ENCODE assay signal across 19 cellular contexts in genomic region chr14:81388236-81388801, GRCh38. TPM values are rescaled to one million over a fixed set of nuclear protein-coding genes. Genes with fewer than 3 reads are reported as not detected.
DNase-seq lines count a peak whose midpoint lies in the region; ATAC-seq and TF ChIP-seq lines count a peak whose summit lies in the region.
"Had no signal": no experiment of that assay in that cellular context is flagged by ENCODE, and none has a peak within 500 bp of the region (broad histone marks: within the 10 kb centered on the region; RNA-seq: fewer than 3 reads in every experiment).

No MANE protein-coding gene starts in this region.

- H3K27ac Mint-ChIP-seq in neural crest cell (ENCODE audit: unreplicated experiment) = peak overlapping the region; percentile 25
- H3K27ac Mint-ChIP-seq in activated T-helper 17 cell treated with anti-CD3 and anti-CD28 coated beads, Interleukin-2, amount 50 U/mL, for 72 hours = no peak overlapping the region

- no peaks in the 10 kb centered on the region for H3K9me3 Mint-ChIP-seq in neural crest cell
- H3K9me3 Mint-ChIP-seq in activated T-helper 17 cell treated with anti-CD3 and anti-CD28 coated beads, Interleukin-2, amount 50 U/mL, for 72 hours = no peaks in the 10 kb centered on the region

- ATAC-seq in activated T-helper 17 cell treated with anti-CD3 and anti-CD28 coated beads, Interleukin-2, amount 50 U/mL, for 72 hours (replicated peaks) = no peak
- ATAC-seq: GM12878 had no signal

- TF ChIP-seq EP300 in esophagus muscularis mucosa (IDR thresholded peaks at IDR 0.05) = no peak

- H3K4me3 Mint-ChIP-seq in neural crest cell = no peak overlapping the region
- no peak overlapping the region for H3K4me3 Mint-ChIP-seq in activated T-helper 17 cell treated with anti-CD3 and anti-CD28 coated beads, Interleukin-2, amount 50 U/mL, for 72 hours

- H3K4me1 ChIP-seq in esophagus muscularis mucosa = no peaks in the 10 kb centered on the region
- peaks cover 45 to 50% of the 10 kb centered on the region in 2 donors for H3K4me1 ChIP-seq in thyroid gland

- no peaks in the 10 kb centered on the region for H3K36me3 ChIP-seq in esophagus muscularis mucosa
- H3K36me3 ChIP-seq in thyroid gland = no peaks in the 10 kb centered on the region
- H3K36me3 ChIP-seq: MG63 had no signal

- no peak for TF ChIP-seq CTCF in esophagus muscularis mucosa (IDR thresholded peaks at IDR 0.05)
- no peak for TF ChIP-seq CTCF in neural crest cell (conservative IDR thresholded peaks at IDR 0.05)
- no peak for TF ChIP-seq CTCF in thyroid gland (IDR thresholded peaks at IDR 0.05)

- no peak overlapping the region for H3K4me3 ChIP-seq in esophagus muscularis mucosa
- no peak overlapping the region for H3K4me3 ChIP-seq in thyroid gland (replicated peaks in 1 of 3)
- H3K4me3 ChIP-seq: GM12878, GM23248, MG63, PC-9 had no signal

- H3K9me3 ChIP-seq in esophagus muscularis mucosa (peaks cover 0 to 7% (median 0%) of the 10 kb centered on the region in 4 donors), thyroid gland (no peaks in the 10 kb centered on the region)
- H3K9me3 ChIP-seq: MG63 had no signal

- H3K27me3 ChIP-seq in esophagus muscularis mucosa = no peaks in the 10 kb centered on the region
- no peaks in the 10 kb centered on the region for H3K27me3 ChIP-seq in thyroid gland
- H3K27me3 ChIP-seq: MG63 had no signal

- WGBS in esophagus muscularis mucosa = 92% methylated on average over 5 of the region's 5 CpGs
- WGBS in thyroid gland, 2 donors = 69 to 73% methylated on average over 5 of the region's 5 CpGs

- intact Hi-C loops in esophagus muscularis mucosa (cut with DNase I) (no loop called here), thyroid gland (cut with DNase I) (no loop called here)

- H3K4me1 Mint-ChIP-seq in neural crest cell = peaks cover 45% of the 10 kb centered on the region
- no peaks in the 10 kb centered on the region for H3K4me1 Mint-ChIP-seq in activated T-helper 17 cell treated with anti-CD3 and anti-CD28 coated beads, Interleukin-2, amount 50 U/mL, for 72 hours

- TF ChIP-seq POLR2A in esophagus muscularis mucosa (IDR thresholded peaks at IDR 0.05; ENCODE audit: low read depth) (no peak), thyroid gland (IDR thresholded peaks at IDR 0.05) (no peak)

- DNase-seq in NCI-H2171 treated with DMSO at 0.1 percent for 48 hours (lab: John Stamatoyannopoulos, UW) (peak; percentile 78), esophagus muscularis mucosa (ENCODE audit: extremely low spot score) (peak; percentile 53), neural crest cell (ENCODE audit: low read depth, low spot score) (no peak), thyroid gland (no peak), NCI-H1048 (lab: John Stamatoyannopoulos, UW) (no peak)
- no peak for DNase-seq in stimulated activated CD4-positive, alpha-beta T cell treated with anti-CD3 and anti-CD28 coated beads, Interleukin-4, amount 100 ng/mL, for 1 hour
- DNase-seq: ACHN, DMS153, GM23248, HCEC 1CT, Kasumi-1, MG63, NCI-H1105, NCI-H1694, NCI-H2081 treated with DMSO at 0.1 percent for 48 hours, NCI-H510A treated with DMSO at 0.1 percent for 48 hours, PC-9 had no signal

- H3K27me3 Mint-ChIP-seq in neural crest cell (ENCODE audit: low read depth) = no peaks in the 10 kb centered on the region
- H3K27me3 Mint-ChIP-seq in activated T-helper 17 cell treated with anti-CD3 and anti-CD28 coated beads, Interleukin-2, amount 50 U/mL, for 72 hours = peaks cover 17% of the 10 kb centered on the region

- H3K27ac ChIP-seq in esophagus muscularis mucosa (replicated peaks in 1 of 4) (no peak overlapping the region), thyroid gland (peak overlapping the region in 2 of 3 donors; percentile 35 to 55)
- H3K27ac ChIP-seq: GM23248, PC-9 had no signal

- peaks cover 9% of the 10 kb centered on the region for H3K36me3 Mint-ChIP-seq in neural crest cell (ENCODE audit: low read depth)
- no peaks in the 10 kb centered on the region for H3K36me3 Mint-ChIP-seq in activated T-helper 17 cell treated with anti-CD3 and anti-CD28 coated beads, Interleukin-2, amount 50 U/mL, for 72 hours (ENCODE audit: low read depth)

RNA-seq across cellular contexts. Expression of gene STON2, which starts 11.8 kb away (rescaled TPM):
- total RNA-seq in esophagus muscularis mucosa (1 to 10 TPM; 7.6 to 9.6 (median 8.8) TPM), neural crest cell (24.0 and 27.4 TPM in 2 replicates), thyroid gland (100 to 1,000 TPM in 2 of 4 donors, 10 to 100 TPM in 2; 69.8 to 202 (median 97.0) TPM)
- total RNA-seq in activated T-helper 17 cell treated with anti-CD3 and anti-CD28 coated beads, Interleukin-2, amount 50 U/mL, for 72 hours = 1 to 10 TPM in 1 of 2 donors, under 1 TPM in 1; 0.64 to 1.5 TPM
- total RNA-seq: GM23248 had no signal

Comparison
In these comparisons a context has a peak if more than half of its experiments do, and no peak if none do; other contexts are left out.
1. DNase-seq: peak in NCI-H2171 treated with DMSO at 0.1 percent for 48 hours (single experiment) and esophagus muscularis mucosa (single experiment); none in neural crest cell (single experiment), thyroid gland (0 of 2), NCI-H1048 (single experiment) and stimulated activated CD4-positive, alpha-beta T cell treated with anti-CD3 and anti-CD28 coated beads, Interleukin-4, amount 100 ng/mL, for 1 hour (single experiment).
2. H3K27ac ChIP-seq: peak in thyroid gland (2 of 3); none in esophagus muscularis mucosa (0 of 4).